Comparison of ENCODE assay signal across 1 cellular context in the genomic region with DNA sequence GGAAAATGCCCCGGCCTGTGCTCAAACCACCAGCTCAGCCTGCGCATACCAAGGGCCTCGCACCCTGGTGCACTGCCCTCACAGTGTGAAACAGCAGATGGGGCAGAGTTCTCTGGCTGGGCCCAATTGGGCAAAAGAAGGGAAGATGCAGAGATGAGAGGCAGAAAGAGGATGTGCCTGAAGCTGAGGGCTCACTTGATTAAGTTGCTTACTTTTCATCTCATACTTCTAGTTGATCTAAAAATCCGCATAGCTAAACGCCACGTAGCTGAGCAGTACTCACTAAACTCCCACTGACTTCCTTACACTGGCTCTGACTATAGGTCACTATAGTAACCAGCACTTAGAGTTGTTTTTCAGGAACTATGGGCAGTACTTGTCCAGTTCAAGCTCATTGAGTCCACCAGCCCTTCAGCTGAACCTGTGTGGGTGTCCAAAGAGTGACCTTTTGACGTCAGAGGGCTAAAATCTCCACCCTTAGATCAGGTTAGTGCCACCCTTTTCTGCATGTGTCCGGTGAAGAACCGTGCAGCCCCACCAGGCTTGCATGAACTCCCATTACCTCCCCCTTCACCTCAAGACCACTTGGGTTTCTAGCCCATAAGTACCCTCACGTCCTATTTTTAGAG.
TF ChIP-seq lines count a peak whose summit lies in the region.

No MANE protein-coding gene starts in this region.

TF ChIP-seq in IMR-90, 13 proteins besides CTCF, POLR2A, EP300 and RAD21:
- TF ChIP-seq RFX5 (IDR thresholded peaks at IDR 0.05; ENCODE audit: low read depth, low read length): no peak
- no peak for TF ChIP-seq RCOR1 (IDR thresholded peaks at IDR 0.05; ENCODE audit: insufficient replicate concordance, low read length)
